In the genomic region with DNA sequence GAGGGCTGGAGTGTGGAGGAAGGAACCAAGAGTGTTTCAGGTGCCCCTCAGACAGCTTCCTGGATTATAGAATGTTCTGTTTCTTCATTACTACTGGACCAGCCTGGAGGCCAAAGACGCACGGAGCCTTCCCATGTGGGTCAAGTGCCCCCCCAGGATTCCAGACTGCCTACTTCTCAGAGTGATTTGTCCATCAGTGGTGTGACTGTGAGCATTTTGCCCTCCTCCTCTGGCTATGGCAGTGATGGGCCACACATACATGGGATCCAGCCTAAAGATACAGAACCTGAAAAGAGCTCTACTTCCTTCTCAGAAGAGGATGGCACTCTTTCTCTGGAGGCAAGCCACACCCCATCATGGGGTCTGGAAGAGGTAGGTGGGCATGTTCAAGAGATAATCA, we compare ENCODE assay signal across 10 cellular contexts.
DNase-seq lines count a peak whose midpoint lies in the region; ATAC-seq, FAIRE-seq and TF ChIP-seq lines count a peak whose summit lies in the region.
"Had no signal": no experiment of that assay in that cellular context is flagged by ENCODE, and none has a peak within 500 bp of the region (broad histone marks: within the 10 kb centered on the region; RNA-seq: fewer than 3 reads in every experiment).

No MANE protein-coding gene starts in this region.

- no peaks in the 10 kb centered on the region for H3F3A ChIP-seq in SK-N-SH (replicated peaks; ENCODE audit: insufficient read depth)

- H3K4me1 Mint-ChIP-seq in astrocyte (ENCODE audit: low read depth, unreplicated experiment) = peaks cover 56% of the 10 kb centered on the region

- TF ChIP-seq RAD21 in SK-N-SH (IDR thresholded peaks at IDR 0.05; ENCODE audit: low read length) = no peak

- no peaks in the 10 kb centered on the region for H3K9me3 ChIP-seq in astrocyte (ENCODE audit: insufficient read depth, low read depth, low read length)
- no peaks in the 10 kb centered on the region for H3K9me3 ChIP-seq in muscle layer of duodenum (ENCODE audit: control insufficient read depth in 1 of 2, low read length in 2 of 2)
- no peaks in the 10 kb centered on the region for H3K9me3 ChIP-seq in SK-N-SH

- H3K27ac ChIP-seq in astrocyte (ENCODE audit: low read depth, low read length) = no peak overlapping the region
- H3K27ac ChIP-seq in muscle layer of duodenum (ENCODE audit: low read length) = peak overlapping the region; percentile 62
- H3K27ac ChIP-seq in SK-N-SH (ENCODE audit: low read depth in 2 of 2, low read length in 1 of 2) = no peak overlapping the region

- no peak overlapping the region for H3K9ac ChIP-seq in astrocyte (ENCODE audit: low read length)
- H3K9ac ChIP-seq in SK-N-SH = no peak overlapping the region

- POLR2A ChIA-PET in AG04449 (lab: Yijun Ruan, JAX) = no interaction called here
- POLR2A ChIA-PET in SK-N-SH (lab: Yijun Ruan, JAX) = no interaction called here

- H3K27me3 Mint-ChIP-seq in astrocyte (ENCODE audit: low read depth, unreplicated experiment) = no peaks in the 10 kb centered on the region

- H3K9me2 ChIP-seq in SK-N-SH = no peaks in the 10 kb centered on the region

- H3K36me3 Mint-ChIP-seq in astrocyte (ENCODE audit: low read depth, unreplicated experiment) = peaks cover 6% of the 10 kb centered on the region

- no peaks in the 10 kb centered on the region for H3K9me3 Mint-ChIP-seq in astrocyte (ENCODE audit: unreplicated experiment)

- FAIRE-seq in astrocyte (lab: Jason Lieb, UNC) = no peak

- DNase-seq in AG04449 (ENCODE audit: low read depth, low spot score) (no peak), astrocyte (ENCODE audit: low read depth) (no peak), GM19238 (ENCODE audit: insufficient read length, low spot score) (no peak), SK-N-SH (no peak), epidermal melanocyte (ENCODE audit: insufficient read length, low spot score) (no peak), SK-N-DZ (ENCODE audit: low spot score) (no peak)
- DNase-seq: stimulated activated CD8-positive, alpha-beta memory T cell treated with anti-CD3 and anti-CD28 coated beads, Interleukin-4, amount 100 ng/mL, for 48 hours had no signal

- TF ChIP-seq EP300 in SK-N-SH (IDR thresholded peaks at IDR 0.05; ENCODE audit: borderline replicate concordance in 1 of 2, low read depth in 1 of 2, low read length in 1 of 2) = no peak

- CTCF ChIA-PET in AG04449 (lab: Yijun Ruan, JAX) = interaction anchor here (1.0 to 15.2 kb wide), 8 partner anchors 9 to 171 kb away, joined by 3 to 170 read pairs (median 8); partner anchors contain the start of gene MACF1
- CTCF ChIA-PET in SK-N-SH (lab: Yijun Ruan, JAX) = interaction anchor here (1.3 to 2.3 kb wide), 4 partner anchors 9 to 171 kb away, joined by 4 to 12 read pairs (median 6); no protein-coding TSS in a partner anchor

- peak overlapping the region; percentile 63 for H3K4me3 Mint-ChIP-seq in astrocyte (ENCODE audit: unreplicated experiment)

- H3K4me3 ChIP-seq in AG04449 (ENCODE audit: low read depth, low read length) (peak overlapping the region; percentile 31), astrocyte (ENCODE audit: insufficient read depth, low read depth, low read length) (no peak overlapping the region), muscle layer of duodenum (ENCODE audit: low read depth in 1 of 2, low read length in 2 of 2) (peak overlapping the region; percentile 47 to 56), SK-N-SH (ENCODE audit: low read depth in 2 of 2, low read length in 1 of 2) (no peak overlapping the region)
- H3K4me3 ChIP-seq: lung had no signal

- H3K36me3 ChIP-seq in astrocyte (ENCODE audit: insufficient read depth, low read length) (peaks cover 5% of the 10 kb centered on the region), muscle layer of duodenum (ENCODE audit: control insufficient read depth in 1 of 2, insufficient read depth in 2 of 2, low read length in 2 of 2) (no peaks in the 10 kb centered on the region), SK-N-SH (replicated peaks in 1 of 2; ENCODE audit: control insufficient read depth in 1 of 2, insufficient read depth in 2 of 2, low read length in 1 of 2) (peaks cover 9 to 17% of the 10 kb centered on the region in 2 experiments)

- 100% methylated on average over 2 of the region's 2 CpGs for WGBS in SK-N-SH (ENCODE audit: low lambda C conversion rate)

- H3K4me1 ChIP-seq in astrocyte (ENCODE audit: insufficient read depth, low read length) = peaks cover 18% of the 10 kb centered on the region
- H3K4me1 ChIP-seq in muscle layer of duodenum (ENCODE audit: control insufficient read depth in 1 of 2, insufficient read depth in 2 of 2, low read length in 2 of 2) = peaks cover 12 to 63% of the 10 kb centered on the region in 2 donors
- peaks cover 10 to 12% of the 10 kb centered on the region in 2 experiments; a peak in 2 of 4 replicates for H3K4me1 ChIP-seq in SK-N-SH (ENCODE audit: control insufficient read depth in 1 of 2, insufficient read depth in 2 of 2, low read depth in 1 of 2, low read length in 1 of 2)

- no peak for TF ChIP-seq CTCF in AG04449 (IDR thresholded peaks at IDR 0.05; ENCODE audit: insufficient read depth, low read length, missing control alignments)
- no peak for TF ChIP-seq CTCF in astrocyte (IDR thresholded peaks at IDR 0.05; ENCODE audit: insufficient read depth, low read depth, low read length)
- TF ChIP-seq CTCF in SK-N-SH (IDR thresholded peaks at IDR 0.05) = no peak

- H2AFZ ChIP-seq in astrocyte (ENCODE audit: low read depth, low read length) = no peak overlapping the region
- H2AFZ ChIP-seq in SK-N-SH (ENCODE audit: low read depth) = no peak overlapping the region

- H4K20me1 ChIP-seq in astrocyte (ENCODE audit: insufficient read depth, low read length) (peaks cover 80% of the 10 kb centered on the region), SK-N-SH (ENCODE audit: insufficient read depth) (peaks cover 52% of the 10 kb centered on the region)

- H3K27me3 ChIP-seq in astrocyte (ENCODE audit: insufficient read depth, low read length) (no peaks in the 10 kb centered on the region), muscle layer of duodenum (ENCODE audit: low read depth, low read length) (no peaks in the 10 kb centered on the region), SK-N-SH (ENCODE audit: insufficient read depth) (no peaks in the 10 kb centered on the region)

- H3K4me2 ChIP-seq in astrocyte (ENCODE audit: low read length) (peak overlapping the region; percentile 81), SK-N-SH (no peak overlapping the region)

- H3K79me2 ChIP-seq in astrocyte (ENCODE audit: insufficient read depth, low read length) (peaks cover 93% of the 10 kb centered on the region), SK-N-SH (ENCODE audit: insufficient read depth) (peaks cover 94% of the 10 kb centered on the region)

- peak overlapping the region; percentile 82 for H3K27ac Mint-ChIP-seq in astrocyte (ENCODE audit: unreplicated experiment)

- ATAC-seq in GM21423 (IDR thresholded peaks at IDR 0.05; ENCODE audit: unreplicated experiment) = peak; percentile 5

TF ChIP-seq in SK-N-SH, 30 proteins besides CTCF, POLR2A, EP300 and RAD21:
- TF ChIP-seq FOXJ3 (CRISPR knock-in tag; IDR thresholded peaks at IDR 0.05) (no peak), SMC3 (IDR thresholded peaks at IDR 0.05; ENCODE audit: low read depth, low read length) (no peak), REST (IDR thresholded peaks at IDR 0.05; ENCODE audit: low read depth, low read length) (no peak), MEF2A (IDR thresholded peaks at IDR 0.05; ENCODE audit: borderline replicate concordance, low read depth) (no peak), GATA2 (CRISPR knock-in tag; IDR thresholded peaks at IDR 0.05) (no peak), MXI1 (IDR thresholded peaks at IDR 0.05; ENCODE audit: low read depth, low read length) (no peak), YY1 (IDR thresholded peaks at IDR 0.05; ENCODE audit: low read depth) (no peak), FOXM1 (IDR thresholded peaks at IDR 0.05; ENCODE audit: low read depth) (no peak)
TF ChIP-seq in SK-N-SH: peak in this region for 0.

Comparison
In these comparisons a context has a peak if more than half of its experiments do, and no peak if none do; other contexts are left out.
1. H3K4me3 ChIP-seq: peak in AG04449 (single experiment) and muscle layer of duodenum (2 of 2); none in astrocyte (single experiment) and SK-N-SH (0 of 2).